In the genomic region with DNA sequence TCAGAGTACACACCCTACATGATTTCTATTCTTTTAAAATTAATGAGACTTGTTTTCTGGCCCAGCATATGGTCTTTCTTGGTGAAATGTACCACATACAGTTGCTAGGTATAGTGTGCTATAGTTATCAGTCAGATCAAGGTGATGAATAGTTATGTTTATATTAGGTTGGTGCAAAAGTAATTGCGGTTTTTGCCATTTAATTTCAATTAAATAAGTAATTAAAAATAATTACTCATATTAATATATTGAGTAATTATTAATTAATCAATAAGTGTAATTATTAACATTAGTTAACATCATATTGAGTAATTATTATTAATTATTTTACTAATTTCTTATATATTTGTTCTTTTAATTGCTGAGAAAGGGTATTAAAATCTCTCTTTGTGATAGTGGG, we compare ENCODE assay signal across 27 cellular contexts. TPM values are rescaled to one million over a fixed set of nuclear protein-coding genes. Genes with fewer than 3 reads are reported as not detected.
DNase-seq lines count a peak whose midpoint lies in the region; ATAC-seq, FAIRE-seq and TF ChIP-seq lines count a peak whose summit lies in the region.
"Had no signal": no experiment of that assay in that cellular context is flagged by ENCODE, and none has a peak within 500 bp of the region (broad histone marks: within the 10 kb centered on the region; RNA-seq: fewer than 3 reads in every experiment).

No MANE protein-coding gene starts in this region.

- H3K36me3 ChIP-seq in HepG2 (replicated peaks in 1 of 2; ENCODE audit: control insufficient read depth in 1 of 2, insufficient read depth in 2 of 2, low read length in 2 of 2) = no peaks in the 10 kb centered on the region
- no peaks in the 10 kb centered on the region for H3K36me3 ChIP-seq in right lobe of liver
- H3K36me3 ChIP-seq in PC-9 (ENCODE audit: low read depth) = peaks cover 67% of the 10 kb centered on the region
- H3K36me3 ChIP-seq in upper lobe of left lung = no peaks in the 10 kb centered on the region
- H3K36me3 ChIP-seq in GM23338 (ENCODE audit: insufficient read depth) = no peaks in the 10 kb centered on the region
- H3K36me3 ChIP-seq: Peyer's patch had no signal

- no peaks in the 10 kb centered on the region for H3K27me3 Mint-ChIP-seq in GM23338 (ENCODE audit: insufficient read depth, low read depth, poor library complexity)
- H3K27me3 Mint-ChIP-seq: CD4-positive, alpha-beta T cell had no signal

- WGBS in HepG2 (ENCODE audit: low lambda C conversion rate) = 2% methylated on average over 1 of the region's 1 CpG
- WGBS in right lobe of liver (ENCODE audit: insufficient coverage, low coverage, low lambda C conversion rate, missing lambda C conversion rate) = 85% methylated on average over 1 of the region's 1 CpG
- WGBS in upper lobe of left lung, 2 donors = 88 to 93% methylated on average over 1 of the region's 1 CpG

- in situ Hi-C loops in HepG2 (cut with HindIII; ENCODE audit: extremely low pct_ligation_motif_present, low pct_unique_long_range_greater_than_20kb) = no loop called here

- TF ChIP-seq POLR2A in HepG2 (IDR thresholded peaks at IDR 0.05; ENCODE audit: insufficient read depth in 1 of 2, low read depth in 2 of 2, low read length in 2 of 2) (no peak), right lobe of liver (IDR thresholded peaks at IDR 0.05) (no peak), upper lobe of left lung (IDR thresholded peaks at IDR 0.05) (no peak)

- H3K9me3 Mint-ChIP-seq in GM23338 = peaks cover 8% of the 10 kb centered on the region
- H3K9me3 Mint-ChIP-seq: CD4-positive, alpha-beta T cell had no signal

- H3K27ac ChIP-seq in HepG2 (ENCODE audit: extremely low read length, insufficient read depth, low read length) (no peak overlapping the region), right lobe of liver (no peak overlapping the region), PC-9 (peak overlapping the region; percentile 38), upper lobe of left lung (no peak overlapping the region), GM23338 (ENCODE audit: low read depth) (no peak overlapping the region)
- H3K27ac ChIP-seq: BLaER1 treated with 17β-estradiol and CSF1 and Interleukin-3, amounts not matched to agents 10 nM and 100 nM; Peyer's patch had no signal

- H3K79me2 ChIP-seq in HepG2 (ENCODE audit: insufficient read depth, low read length) (no peaks in the 10 kb centered on the region), PC-9 (ENCODE audit: low read depth) (peaks cover 95% of the 10 kb centered on the region), GM23338 (replicated peaks; ENCODE audit: insufficient read depth) (no peaks in the 10 kb centered on the region)

- H3K4me2 ChIP-seq in HepG2 (ENCODE audit: low read depth, low read length) = no peak overlapping the region
- peak overlapping the region; percentile 29 for H3K4me2 ChIP-seq in PC-9
- H3K4me2 ChIP-seq in GM23338 = no peak overlapping the region
- H3K4me2 ChIP-seq: BLaER1 treated with 17β-estradiol and CSF1 and Interleukin-3, amounts not matched to agents 10 nM and 100 nM had no signal

- no peak for TF ChIP-seq CTCF in HepG2 (CRISPR knock-in tag; IDR thresholded peaks at IDR 0.05)
- no peak for TF ChIP-seq CTCF in right lobe of liver (IDR thresholded peaks at IDR 0.05)
- TF ChIP-seq CTCF in PC-9 (conservative IDR thresholded peaks at IDR 0.05) = no peak
- no peak for TF ChIP-seq CTCF in upper lobe of left lung (IDR thresholded peaks at IDR 0.05)
- no peak for TF ChIP-seq CTCF in GM23338 (conservative IDR thresholded peaks at IDR 0.05; ENCODE audit: low read depth in 2 of 2)

- BruUV-seq in HepG2 (replicated peaks; lab: Mats Ljungman, UMichigan) (no TSS peak), PC-9 (replicated peaks; lab: Mats Ljungman, UMichigan) (no TSS peak)

- peaks cover 96% of the 10 kb centered on the region for H3F3A ChIP-seq in PC-9 (ENCODE audit: insufficient read depth, low read depth)
- no peaks in the 10 kb centered on the region for H3F3A ChIP-seq in GM23338 (replicated peaks; ENCODE audit: low read depth)

- TF ChIP-seq RAD21 in HepG2 (CRISPR knock-in tag; IDR thresholded peaks at IDR 0.05) = no peak

- H3K27me3 ChIP-seq in HepG2 (ENCODE audit: control insufficient read depth in 1 of 2, insufficient read depth in 2 of 2, low read length in 2 of 2) = peaks cover 0 to 3% of the 10 kb centered on the region in 2 experiments; a peak in 2 of 5 replicates
- no peaks in the 10 kb centered on the region for H3K27me3 ChIP-seq in right lobe of liver
- no peaks in the 10 kb centered on the region for H3K27me3 ChIP-seq in PC-9 (ENCODE audit: insufficient read depth, low read depth)
- H3K27me3 ChIP-seq in upper lobe of left lung = no peaks in the 10 kb centered on the region
- no peaks in the 10 kb centered on the region for H3K27me3 ChIP-seq in GM23338 (ENCODE audit: insufficient read depth)
- H3K27me3 ChIP-seq: BLaER1 treated with 17β-estradiol and CSF1 and Interleukin-3, amounts not matched to agents 10 nM and 100 nM; Peyer's patch had no signal

- H4K20me1 ChIP-seq in HepG2 (ENCODE audit: insufficient read depth, low read length) (no peaks in the 10 kb centered on the region), PC-9 (ENCODE audit: insufficient read depth) (peaks cover 73% of the 10 kb centered on the region), GM23338 (replicated peaks; ENCODE audit: insufficient read depth) (no peaks in the 10 kb centered on the region)
- H4K20me1 ChIP-seq: BLaER1 treated with 17β-estradiol and CSF1 and Interleukin-3, amounts not matched to agents 10 nM and 100 nM had no signal

- H2AFZ ChIP-seq in HepG2 (ENCODE audit: low read length) = no peak overlapping the region
- no peak overlapping the region for H2AFZ ChIP-seq in PC-9
- H2AFZ ChIP-seq in GM23338 = no peak overlapping the region

- no peak for FAIRE-seq in HepG2 (lab: Jason Lieb, UNC)
- peak; percentile 36 for FAIRE-seq in frontal cortex (lab: Jason Lieb, UNC)
- FAIRE-seq: GM12891 had no signal

- peaks cover 3% of the 10 kb centered on the region; the same call in 2 of the 3 replicates for H3K36me3 Mint-ChIP-seq in GM23338 (ENCODE audit: low read depth)

- no peak for DNase-seq in HepG2 (ENCODE audit: low spot score)
- no peak for DNase-seq in right lobe of liver
- no peak for DNase-seq in PC-9
- no peak for DNase-seq in frontal cortex (ENCODE audit: low spot score in 2 of 2)
- no peak for DNase-seq in upper lobe of left lung
- no peak for DNase-seq in GM23338 (ENCODE audit: low spot score)
- DNase-seq in dedifferentiated amniotic fluid mesenchymal stem cell (ENCODE audit: extremely low spot score) = no peak
- DNase-seq: 8988T; AML-193; CD4-positive, alpha-beta T cell; COR-L47; DMS 273 treated with DMSO at 0.1 percent for 48 hours; DMS79; EL; GDM1; KG1; NCI-H1048; NCI-H1417; NCI-H1694; NCI-H2081; NCI-H2227 treated with DMSO at 0.1 percent for 48 hours; NCI-H526 treated with DMSO at 0.1 percent for 48 hours; Peyer's patch; SHP77 treated with DMSO at 0.1 percent for 48 hours had no signal

- no peak overlapping the region for H3K27ac Mint-ChIP-seq in GM23338
- H3K27ac Mint-ChIP-seq: CD4-positive, alpha-beta T cell had no signal

- H3K4me1 Mint-ChIP-seq in GM23338 = no peaks in the 10 kb centered on the region; the same call in 2 of the 3 replicates

- H3K9me2 ChIP-seq in PC-9 (ENCODE audit: insufficient read depth) = no peaks in the 10 kb centered on the region
- H3K9me2 ChIP-seq in GM23338 (ENCODE audit: insufficient read depth) = no peaks in the 10 kb centered on the region

- no peak overlapping the region for H3K9ac ChIP-seq in HepG2 (ENCODE audit: insufficient read depth, low read depth, low read length)
- H3K9ac ChIP-seq: BLaER1 treated with 17β-estradiol and CSF1 and Interleukin-3, amounts not matched to agents 10 nM and 100 nM had no signal

- CTCF ChIA-PET in HepG2 (lab: Yijun Ruan, JAX; ENCODE audit: low intra/inter-chr PET ratio, low total read pairs) (no interaction called here), PC-9 (lab: Charles Lee) (interaction anchor here (0.6 kb wide), 1 partner anchor 227 kb away, joined by 3 read pairs; no protein-coding TSS in a partner anchor)

- H3K4me3 ChIP-seq in HepG2 (replicated peaks in 1 of 3; ENCODE audit: insufficient read depth in 1 of 3, low read depth in 2 of 3, low read length in 3 of 3) (no peak overlapping the region), right lobe of liver (no peak overlapping the region), PC-9 (no peak overlapping the region), upper lobe of left lung (no peak overlapping the region), GM23338 (no peak overlapping the region)
- H3K4me3 ChIP-seq: BLaER1 treated with 17β-estradiol and CSF1 and Interleukin-3, amounts not matched to agents 10 nM and 100 nM; Peyer's patch had no signal

- POLR2A ChIA-PET in HepG2 (lab: Yijun Ruan, JAX) = no interaction called here
- POLR2A ChIA-PET in PC-9 (lab: Charles Lee; ENCODE audit: unreplicated experiment) = interaction anchor here (0.6 to 0.7 kb wide), 3 partner anchors 21 to 289 kb away, joined by 3 to 8 read pairs (median 5); no protein-coding TSS in a partner anchor

- H3K4me1 ChIP-seq in HepG2 (ENCODE audit: insufficient read depth, low read length) (peaks cover 13% of the 10 kb centered on the region), right lobe of liver (peaks cover 0 to 29% (median 16%) of the 10 kb centered on the region in 4 donors), PC-9 (replicated peaks; ENCODE audit: insufficient read depth) (peaks cover 51% of the 10 kb centered on the region), upper lobe of left lung (no peaks in the 10 kb centered on the region), GM23338 (ENCODE audit: insufficient read depth) (no peaks in the 10 kb centered on the region)
- H3K4me1 ChIP-seq: Peyer's patch had no signal

- H3K4me3 Mint-ChIP-seq in GM23338 = no peak overlapping the region
- H3K4me3 Mint-ChIP-seq: CD4-positive, alpha-beta T cell had no signal

- H3K9me3 ChIP-seq in HepG2 (ENCODE audit: low read length) (no peaks in the 10 kb centered on the region), right lobe of liver (no peaks in the 10 kb centered on the region), PC-9 (ENCODE audit: insufficient read depth, low read depth) (no peaks in the 10 kb centered on the region), upper lobe of left lung (no peaks in the 10 kb centered on the region)

- intact Hi-C loops in HepG2 (cut with micrococcal nuclease; ENCODE audit: unreplicated experiment) = no loop called here
- intact Hi-C loops in right lobe of liver (cut with DNase I) = no loop called here
- intact Hi-C loops in PC-9 (cut with micrococcal nuclease; ENCODE audit: unreplicated experiment) = loop anchor here (5.0 kb wide), 1 partner anchor 48 kb away; no protein-coding TSS in a partner anchor

- TF ChIP-seq EP300 in HepG2 (IDR thresholded peaks at IDR 0.05; ENCODE audit: low read depth in 2 of 2, low read length in 2 of 2) (no peak), HepG2 (CRISPR knock-in tag; IDR thresholded peaks at IDR 0.05; ENCODE audit: borderline replicate concordance) (no peak), upper lobe of left lung (IDR thresholded peaks at IDR 0.05) (no peak)

- ATAC-seq in HepG2 (no peak), right lobe of liver (no peak), upper lobe of left lung (ENCODE audit: low FRiP score in 2 of 2) (no peak), GM18909 (IDR thresholded peaks at IDR 0.05; ENCODE audit: poor library complexity, unreplicated experiment) (no peak), GM23338 (no peak)

RNA-seq across cellular contexts. Expression of a gene that starts 56.1 kb away (rescaled TPM):
- total RNA-seq in HepG2 (2016; rRNA removed; fragmentation: Illumina TruSeq; extraction: Trizol) (0.17 and 0.33 TPM in 2 replicates), right lobe of liver (1 to 10 TPM in 1 of 6 experiments, under 1 TPM in 3, not detected in 2; 0.25 to 1.2 (median 0.70) TPM), PC-9 (2021) (182 and 232 TPM in 2 replicates), frontal cortex (not detected), upper lobe of left lung (under 1 TPM in 4 of 6 donors, not detected in 2; 0.30 to 0.98 (median 0.77) TPM)
- total RNA-seq in HepG2 (2016; cell fraction: cytosol; rRNA removed; fragmentation: Illumina TruSeq; extraction: Trizol; ENCODE audit: low read depth) = 0.40 TPM in 1 of 2 replicates, not detected in the other
- 0.30 and 0.54 TPM in 2 replicates for total RNA-seq in HepG2 (2016; cell fraction: insoluble cytoplasmic fraction; rRNA removed; fragmentation: Illumina TruSeq; extraction: Trizol)
- 0.28 and 0.34 TPM in 2 replicates for total RNA-seq in HepG2 (2016; cell fraction: membrane; rRNA removed; fragmentation: Illumina TruSeq; extraction: Trizol)
- 0.28 and 0.60 TPM in 2 replicates for total RNA-seq in HepG2 (2016; cell fraction: nucleus; rRNA removed; fragmentation: Illumina TruSeq; extraction: Trizol)
- polyA plus RNA-seq in HepG2 (2011; rRNA removed) (1.6 and 1.8 TPM in 2 replicates), GM23338 (2016; fragmentation: Nextera tagmentation; extraction: Ambion mirVana) (0.19 TPM in 1 of 2 replicates, not detected in the other)
- polyA plus RNA-seq in HepG2 (2011; cell fraction: cytosol; rRNA removed) = 1.0 and 1.6 TPM in 2 replicates
- polyA plus RNA-seq in HepG2 (2011; cell fraction: nucleus; rRNA removed) = 1.6 and 2.7 TPM in 2 replicates
- polyA plus RNA-seq in HepG2 (2012) = 0.12 and 0.20 TPM in 2 replicates
- polyA plus RNA-seq in HepG2 (2016; cell fraction: cytosol; fragmentation: Illumina TruSeq; extraction: Trizol; ENCODE audit: low read depth) = 0.37 and 0.49 TPM in 2 replicates
- 0.14 and 0.45 TPM in 2 replicates for polyA plus RNA-seq in HepG2 (2016; cell fraction: insoluble cytoplasmic fraction; fragmentation: Illumina TruSeq; extraction: Trizol; ENCODE audit: low read depth)
- polyA plus RNA-seq in HepG2 (2016; cell fraction: membrane; fragmentation: Illumina TruSeq; extraction: Trizol; ENCODE audit: low read depth) = 0.34 and 0.61 TPM in 2 replicates
- 0.39 TPM in 1 of 2 replicates, not detected in the other for polyA plus RNA-seq in HepG2 (2016; cell fraction: nucleus; fragmentation: Illumina TruSeq; extraction: Trizol; ENCODE audit: insufficient read depth, low read depth)
- 0.58 and 2.6 TPM in 2 replicates for polyA minus RNA-seq in HepG2 (2011; rRNA and poly(A)+ RNA removed; ENCODE audit: low replicate concordance)
- 0.35 and 0.79 TPM in 2 replicates for polyA minus RNA-seq in HepG2 (2011; cell fraction: cytosol; rRNA and poly(A)+ RNA removed)
- 1.8 and 1.9 TPM in 2 replicates for polyA minus RNA-seq in HepG2 (2011; cell fraction: nucleus; rRNA and poly(A)+ RNA removed)
- 0.14 and 0.70 TPM in 2 replicates for total RNA-seq in GM23338 (2014; rRNA removed; shearing (Covaris generic))
- total RNA-seq: CD4-positive, alpha-beta T cell had no signal

Comparison
In these comparisons a context has a peak if more than half of its experiments do, and no peak if none do; other contexts are left out.
1. RNA of a gene that starts 56.1 kb away (total RNA-seq): 182 to 232 TPM in PC-9; 0.30 to 0.98 TPM in upper lobe of left lung, 0.25 to 1.2 TPM in right lobe of liver, 0.17 to 0.60 TPM in HepG2, 0.14 to 0.70 TPM in GM23338 and not detected in frontal cortex (single experiment); every median in the first group is over 10 times any median in the second.